19 cellular contexts compared by ENCODE assay signal in the genomic region with DNA sequence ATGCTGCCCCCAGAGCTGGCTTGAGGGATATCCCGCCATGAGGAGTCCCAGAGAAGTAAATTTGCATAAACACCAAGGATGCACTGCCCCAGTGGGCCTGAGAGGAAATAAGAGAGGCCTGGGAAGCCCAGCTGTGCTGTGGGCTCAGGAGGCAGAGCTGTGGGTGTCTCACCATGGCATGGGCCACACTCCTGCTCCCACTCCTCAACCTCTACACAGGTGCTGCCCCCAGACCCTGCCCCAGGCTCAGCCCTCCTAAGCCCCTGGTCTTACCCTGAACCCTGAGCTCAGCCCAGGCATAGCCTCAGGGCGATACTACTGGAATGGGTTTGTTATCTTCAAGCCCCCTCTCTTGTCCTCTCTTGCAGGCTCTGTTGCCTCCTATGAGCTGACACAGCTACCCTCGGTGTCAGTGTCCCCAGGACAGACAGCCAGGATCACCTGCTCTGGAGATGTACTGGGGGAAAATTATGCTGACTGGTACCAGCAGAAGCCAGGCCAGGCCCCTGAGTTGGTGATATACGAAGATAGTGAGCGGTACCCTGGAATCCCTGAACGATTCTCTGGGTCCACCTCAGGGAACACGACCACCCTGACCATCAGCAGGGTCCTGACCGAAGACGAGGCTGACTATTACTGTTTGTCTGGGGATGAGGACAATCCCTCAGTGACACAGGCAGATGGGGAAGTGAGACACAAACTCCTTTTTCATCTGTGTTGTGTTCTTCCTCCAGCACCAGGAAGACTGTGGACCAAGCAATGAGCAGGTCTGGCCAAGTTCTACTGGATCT. TPM values are rescaled to one million over a fixed set of nuclear protein-coding genes. Genes with fewer than 3 reads are reported as not detected.
DNase-seq lines count a peak whose midpoint lies in the region; ATAC-seq and TF ChIP-seq lines count a peak whose summit lies in the region.
"Had no signal": no experiment of that assay in that cellular context is flagged by ENCODE, and none has a peak within 500 bp of the region (broad histone marks: within the 10 kb centered on the region; RNA-seq: fewer than 3 reads in every experiment).

No MANE protein-coding gene starts in this region.

- H3K4me3 Mint-ChIP-seq in activated naive CD4-positive, alpha-beta T cell treated with anti-CD3 and anti-CD28 coated beads, Interleukin-2, amount 10 ng/mL, durations not matched to agents 7 days and 5 days = no peak overlapping the region
- no peak overlapping the region for H3K4me3 Mint-ChIP-seq in activated naive CD4-positive, alpha-beta T cell treated with anti-CD3 and anti-CD28 coated beads for 36 hours
- H3K4me3 Mint-ChIP-seq in endodermal cell = no peak overlapping the region
- no peak overlapping the region for H3K4me3 Mint-ChIP-seq in activated naive CD8-positive, alpha-beta T cell treated with anti-CD3 and anti-CD28 coated beads for 36 hours
- H3K4me3 Mint-ChIP-seq in activated CD8-positive, alpha-beta T cell treated with anti-CD3 and anti-CD28 coated beads, Interleukin-2, amount 10 ng/mL, durations not matched to agents 7 days and 5 days = no peak overlapping the region
- H3K4me3 Mint-ChIP-seq: CD4-positive, CD25-positive, alpha-beta regulatory T cell had no signal

- H3K9ac ChIP-seq in PC-3 (ENCODE audit: low read length) (peak overlapping the region; percentile 22; the same call in 1 of the 2 replicates), endodermal cell (ENCODE audit: extremely low read depth, low read length, poor library complexity, severe bottlenecking) (no peak overlapping the region)
- H3K9ac ChIP-seq: KMS-11 had no signal

- no peak overlapping the region for H3K4me3 ChIP-seq in PC-3 (ENCODE audit: low read length)
- no peak overlapping the region for H3K4me3 ChIP-seq in endodermal cell (ENCODE audit: low read length)

- H3K27me3 Mint-ChIP-seq in activated naive CD4-positive, alpha-beta T cell treated with anti-CD3 and anti-CD28 coated beads, Interleukin-2, amount 10 ng/mL, durations not matched to agents 7 days and 5 days = peaks cover 22% of the 10 kb centered on the region
- H3K27me3 Mint-ChIP-seq in activated naive CD4-positive, alpha-beta T cell treated with anti-CD3 and anti-CD28 coated beads for 36 hours (ENCODE audit: low read depth) = no peaks in the 10 kb centered on the region
- H3K27me3 Mint-ChIP-seq in endodermal cell (ENCODE audit: insufficient read depth) = peaks cover 85% of the 10 kb centered on the region
- no peaks in the 10 kb centered on the region for H3K27me3 Mint-ChIP-seq in activated naive CD8-positive, alpha-beta T cell treated with anti-CD3 and anti-CD28 coated beads for 36 hours
- peaks cover 2% of the 10 kb centered on the region for H3K27me3 Mint-ChIP-seq in activated CD8-positive, alpha-beta T cell treated with anti-CD3 and anti-CD28 coated beads, Interleukin-2, amount 10 ng/mL, durations not matched to agents 7 days and 5 days (ENCODE audit: low read depth)

- H4K20me1 ChIP-seq in PC-3 (ENCODE audit: low read length) = no peaks in the 10 kb centered on the region

- no TSS peak for BruUV-seq in PC-3 (replicated peaks; lab: Mats Ljungman, UMichigan)

- no peaks in the 10 kb centered on the region for H3F3A ChIP-seq in PC-3 (ENCODE audit: low read length, unreplicated experiment)

- no peak overlapping the region for H3K4me2 ChIP-seq in PC-3 (ENCODE audit: low read length)
- H3K4me2 ChIP-seq: KMS-11 had no signal

- intact Hi-C loops in activated naive CD4-positive, alpha-beta T cell treated with anti-CD3 and anti-CD28 coated beads for 36 hours (cut with micrococcal nuclease) = no loop called here
- intact Hi-C loops in PC-3 (cut with micrococcal nuclease) = no loop called here

- H3K4me1 Mint-ChIP-seq in activated naive CD4-positive, alpha-beta T cell treated with anti-CD3 and anti-CD28 coated beads, Interleukin-2, amount 10 ng/mL, durations not matched to agents 7 days and 5 days = no peaks in the 10 kb centered on the region
- H3K4me1 Mint-ChIP-seq in activated naive CD4-positive, alpha-beta T cell treated with anti-CD3 and anti-CD28 coated beads for 36 hours (ENCODE audit: low read depth) = no peaks in the 10 kb centered on the region
- no peaks in the 10 kb centered on the region for H3K4me1 Mint-ChIP-seq in endodermal cell
- H3K4me1 Mint-ChIP-seq in activated naive CD8-positive, alpha-beta T cell treated with anti-CD3 and anti-CD28 coated beads for 36 hours = no peaks in the 10 kb centered on the region
- peaks cover 8% of the 10 kb centered on the region for H3K4me1 Mint-ChIP-seq in activated CD8-positive, alpha-beta T cell treated with anti-CD3 and anti-CD28 coated beads, Interleukin-2, amount 10 ng/mL, durations not matched to agents 7 days and 5 days (ENCODE audit: low read depth)
- H3K4me1 Mint-ChIP-seq: CD4-positive, CD25-positive, alpha-beta regulatory T cell had no signal

- H3K36me3 ChIP-seq in PC-3 (ENCODE audit: low read depth, low read length) (no peaks in the 10 kb centered on the region), endodermal cell (ENCODE audit: control insufficient read depth, insufficient read depth, low read length) (no peaks in the 10 kb centered on the region)

- H3K27ac ChIP-seq in PC-3 (ENCODE audit: low read length) = peak overlapping the region; percentile 80
- H3K27ac ChIP-seq in endodermal cell (ENCODE audit: low read depth, low read length) = no peak overlapping the region
- H3K27ac ChIP-seq: KMS-11 had no signal

- no peaks in the 10 kb centered on the region for H3K9me3 Mint-ChIP-seq in activated naive CD4-positive, alpha-beta T cell treated with anti-CD3 and anti-CD28 coated beads, Interleukin-2, amount 10 ng/mL, durations not matched to agents 7 days and 5 days
- no peaks in the 10 kb centered on the region for H3K9me3 Mint-ChIP-seq in activated naive CD4-positive, alpha-beta T cell treated with anti-CD3 and anti-CD28 coated beads for 36 hours
- no peaks in the 10 kb centered on the region for H3K9me3 Mint-ChIP-seq in endodermal cell
- H3K9me3 Mint-ChIP-seq in activated naive CD8-positive, alpha-beta T cell treated with anti-CD3 and anti-CD28 coated beads for 36 hours = no peaks in the 10 kb centered on the region
- H3K9me3 Mint-ChIP-seq in activated CD8-positive, alpha-beta T cell treated with anti-CD3 and anti-CD28 coated beads, Interleukin-2, amount 10 ng/mL, durations not matched to agents 7 days and 5 days (ENCODE audit: insufficient read depth) = no peaks in the 10 kb centered on the region
- H3K9me3 Mint-ChIP-seq: CD4-positive, CD25-positive, alpha-beta regulatory T cell had no signal

- no peak for TF ChIP-seq CTCF in PC-3 (conservative IDR thresholded peaks at IDR 0.05; ENCODE audit: low read depth, low read length)
- no peak for TF ChIP-seq CTCF in endodermal cell (conservative IDR thresholded peaks at IDR 0.05)

- H3K9me2 ChIP-seq in PC-3 (replicated peaks; ENCODE audit: low read length) = no peaks in the 10 kb centered on the region

- POLR2A ChIA-PET in PC-3 (lab: Charles Lee; ENCODE audit: unreplicated experiment) = no interaction called here
- POLR2A ChIA-PET in activated CD8-positive, alpha-beta T cell treated with anti-CD3 and anti-CD28 coated beads, Interleukin-2, amount 10 ng/mL, durations not matched to agents 7 days and 5 days (lab: Charles Lee) = no interaction called here

- H3K9me3 ChIP-seq in PC-3 (ENCODE audit: low read length) (no peaks in the 10 kb centered on the region), endodermal cell (ENCODE audit: control insufficient read depth, low read length) (no peaks in the 10 kb centered on the region)

- no peak for ATAC-seq in PC-3
- ATAC-seq in HG03460 (IDR thresholded peaks at IDR 0.05; ENCODE audit: unreplicated experiment) = no peak
- ATAC-seq in activated CD8-positive, alpha-beta T cell treated with anti-CD3 and anti-CD28 coated beads, Interleukin-2, amount 10 ng/mL, durations not matched to agents 7 days and 5 days = no peak

- 86 to 87% methylated on average over 8 to 9 of the region's 9 CpGs for whole genome bisulfite sequencing in endodermal cell (ENCODE audit: insufficient coverage in 1 of 2, insufficient read length in 1 of 2), 2 experiments

- DNase-seq in activated naive CD4-positive, alpha-beta T cell treated with anti-CD3 and anti-CD28 coated beads, Interleukin-2, amount 10 ng/mL, durations not matched to agents 7 days and 5 days = peak; percentile 14
- DNase-seq in activated naive CD4-positive, alpha-beta T cell treated with anti-CD3 and anti-CD28 coated beads for 36 hours = no peak
- DNase-seq in PC-3 (no peak), endodermal cell (peak; percentile 38), ureter (ENCODE audit: low spot score) (peak; percentile 23)
- no peak for DNase-seq in activated naive CD8-positive, alpha-beta T cell treated with anti-CD3 and anti-CD28 coated beads for 36 hours
- no peak for DNase-seq in activated CD8-positive, alpha-beta T cell treated with anti-CD3 and anti-CD28 coated beads, Interleukin-2, amount 10 ng/mL, durations not matched to agents 7 days and 5 days
- DNase-seq: Calu3; CD4-positive, CD25-positive, alpha-beta regulatory T cell; DMS79; NCI-H1105 treated with DMSO at 0.1 percent for 48 hours; NCI-H187; NCI-H2171; NCI-H510A; NCI-H82 had no signal

- no peaks in the 10 kb centered on the region for H3K27me3 ChIP-seq in PC-3 (ENCODE audit: low read length)
- peaks cover 38% of the 10 kb centered on the region for H3K27me3 ChIP-seq in endodermal cell (ENCODE audit: control insufficient read depth, insufficient read depth, low read length, poor library complexity, severe bottlenecking)

- no peaks in the 10 kb centered on the region for H3K79me2 ChIP-seq in PC-3 (ENCODE audit: low read length)

- H3K27ac Mint-ChIP-seq in activated naive CD4-positive, alpha-beta T cell treated with anti-CD3 and anti-CD28 coated beads, Interleukin-2, amount 10 ng/mL, durations not matched to agents 7 days and 5 days = no peak overlapping the region
- no peak overlapping the region for H3K27ac Mint-ChIP-seq in activated naive CD4-positive, alpha-beta T cell treated with anti-CD3 and anti-CD28 coated beads for 36 hours
- no peak overlapping the region for H3K27ac Mint-ChIP-seq in endodermal cell
- no peak overlapping the region for H3K27ac Mint-ChIP-seq in activated naive CD8-positive, alpha-beta T cell treated with anti-CD3 and anti-CD28 coated beads for 36 hours
- H3K27ac Mint-ChIP-seq in activated CD8-positive, alpha-beta T cell treated with anti-CD3 and anti-CD28 coated beads, Interleukin-2, amount 10 ng/mL, durations not matched to agents 7 days and 5 days = no peak overlapping the region
- H3K27ac Mint-ChIP-seq: CD4-positive, CD25-positive, alpha-beta regulatory T cell had no signal

- no peak overlapping the region for H2AFZ ChIP-seq in PC-3 (ENCODE audit: low read length)

- CTCF ChIA-PET in activated naive CD4-positive, alpha-beta T cell treated with anti-CD3 and anti-CD28 coated beads, Interleukin-2, amount 10 ng/mL, durations not matched to agents 7 days and 5 days (lab: Charles Lee) = interaction anchor here (0.6 to 2.7 kb wide), 9 partner anchors 14 to 242 kb away, joined by 3 to 14 read pairs (median 3); no protein-coding TSS in a partner anchor
- CTCF ChIA-PET in activated naive CD4-positive, alpha-beta T cell treated with anti-CD3 and anti-CD28 coated beads for 36 hours (lab: Charles Lee) = interaction anchor here (0.8 to 0.9 kb wide), 2 partner anchors 42 to 49 kb away, joined by 3 read pairs; no protein-coding TSS in a partner anchor
- CTCF ChIA-PET in PC-3 (lab: Charles Lee) = no interaction called here
- CTCF ChIA-PET in activated CD8-positive, alpha-beta T cell treated with anti-CD3 and anti-CD28 coated beads, Interleukin-2, amount 10 ng/mL, durations not matched to agents 7 days and 5 days (lab: Charles Lee) = interaction anchor here (0.8 to 3.5 kb wide), 7 partner anchors 10 to 181 kb away, joined by 3 to 14 read pairs (median 3); no protein-coding TSS in a partner anchor

- no peaks in the 10 kb centered on the region for H3K36me3 Mint-ChIP-seq in activated naive CD4-positive, alpha-beta T cell treated with anti-CD3 and anti-CD28 coated beads, Interleukin-2, amount 10 ng/mL, durations not matched to agents 7 days and 5 days
- H3K36me3 Mint-ChIP-seq in activated naive CD4-positive, alpha-beta T cell treated with anti-CD3 and anti-CD28 coated beads for 36 hours (ENCODE audit: low read depth) = no peaks in the 10 kb centered on the region
- no peaks in the 10 kb centered on the region for H3K36me3 Mint-ChIP-seq in endodermal cell (ENCODE audit: low read depth)
- H3K36me3 Mint-ChIP-seq in activated naive CD8-positive, alpha-beta T cell treated with anti-CD3 and anti-CD28 coated beads for 36 hours = no peaks in the 10 kb centered on the region
- H3K36me3 Mint-ChIP-seq in activated CD8-positive, alpha-beta T cell treated with anti-CD3 and anti-CD28 coated beads, Interleukin-2, amount 10 ng/mL, durations not matched to agents 7 days and 5 days (ENCODE audit: low read depth) = no peaks in the 10 kb centered on the region
- H3K36me3 Mint-ChIP-seq: CD4-positive, CD25-positive, alpha-beta regulatory T cell had no signal

- peaks cover 38% of the 10 kb centered on the region for H3K4me1 ChIP-seq in PC-3 (ENCODE audit: insufficient read depth, low read length)
- H3K4me1 ChIP-seq in endodermal cell (ENCODE audit: control insufficient read depth, insufficient read depth, low read length) = no peaks in the 10 kb centered on the region

RNA-seq across cellular contexts. Expression of gene GGTLC2, which starts 59.9 kb away (rescaled TPM):
- total RNA-seq in activated naive CD4-positive, alpha-beta T cell treated with anti-CD3 and anti-CD28 coated beads for 36 hours = not detected
- total RNA-seq in PC-3 (2014; rRNA removed) (not detected in 2 replicates), endodermal cell (not detected), ureter (not detected)
- polyA plus RNA-seq in endodermal cell (2013, experiment 1 of 2) = not detected
- polyA plus RNA-seq in endodermal cell (2013, experiment 2 of 2) = not detected
- not detected for total RNA-seq in activated naive CD8-positive, alpha-beta T cell treated with anti-CD3 and anti-CD28 coated beads for 36 hours
- not detected for total RNA-seq in activated CD8-positive, alpha-beta T cell treated with anti-CD3 and anti-CD28 coated beads, Interleukin-2, amount 10 ng/mL, durations not matched to agents 7 days and 5 days
- total RNA-seq: A172; Calu3; CD4-positive, CD25-positive, alpha-beta regulatory T cell; RPMI7951 had no signal

Comparison
In these comparisons a context has a peak if more than half of its experiments do, and no peak if none do; other contexts are left out.
1. DNase-seq: peak in activated naive CD4-positive, alpha-beta T cell treated with anti-CD3 and anti-CD28 coated beads, Interleukin-2, amount 10 ng/mL, durations not matched to agents 7 days and 5 days (single experiment), endodermal cell (single experiment) and ureter (single experiment); none in activated naive CD4-positive, alpha-beta T cell treated with anti-CD3 and anti-CD28 coated beads for 36 hours (single experiment), PC-3 (single experiment), activated naive CD8-positive, alpha-beta T cell treated with anti-CD3 and anti-CD28 coated beads for 36 hours (single experiment) and activated CD8-positive, alpha-beta T cell treated with anti-CD3 and anti-CD28 coated beads, Interleukin-2, amount 10 ng/mL, durations not matched to agents 7 days and 5 days (single experiment).